9 cellular contexts compared by ENCODE assay signal in genomic region chr16:76571755-76572154, GRCh38.
"Had no signal": no experiment of that assay in that cellular context is flagged by ENCODE, and none has a peak within 500 bp of the region (broad histone marks: within the 10 kb centered on the region; RNA-seq: fewer than 3 reads in every experiment).

No MANE protein-coding gene starts in this region.

- ATAC-seq: HCT116 had no signal

- H3K9me3 ChIP-seq: HAP-1 had no signal

- H3K27ac Mint-ChIP-seq: HFFc6 had no signal

- H3K27me3 Mint-ChIP-seq: IgD-negative memory B cell had no signal

- H3K4me3 Mint-ChIP-seq: HFFc6 had no signal

- H3K4me1 ChIP-seq: HAP-1 had no signal

- H3K36me3 ChIP-seq: HAP-1 had no signal

- H3K9ac ChIP-seq: GM23248 had no signal

- H3K27ac ChIP-seq: GM23248, HL-60 had no signal

- H2AFZ ChIP-seq: GM23248 had no signal

- H3K4me3 ChIP-seq: GM23248, HAP-1 had no signal

- DNase-seq: GM23248, GOT3, H7, HFFc6, KG1 had no signal

- H3K9me3 Mint-ChIP-seq: IgD-negative memory B cell had no signal
